Comparison of ENCODE assay signal across 11 cellular contexts in the genomic region with DNA sequence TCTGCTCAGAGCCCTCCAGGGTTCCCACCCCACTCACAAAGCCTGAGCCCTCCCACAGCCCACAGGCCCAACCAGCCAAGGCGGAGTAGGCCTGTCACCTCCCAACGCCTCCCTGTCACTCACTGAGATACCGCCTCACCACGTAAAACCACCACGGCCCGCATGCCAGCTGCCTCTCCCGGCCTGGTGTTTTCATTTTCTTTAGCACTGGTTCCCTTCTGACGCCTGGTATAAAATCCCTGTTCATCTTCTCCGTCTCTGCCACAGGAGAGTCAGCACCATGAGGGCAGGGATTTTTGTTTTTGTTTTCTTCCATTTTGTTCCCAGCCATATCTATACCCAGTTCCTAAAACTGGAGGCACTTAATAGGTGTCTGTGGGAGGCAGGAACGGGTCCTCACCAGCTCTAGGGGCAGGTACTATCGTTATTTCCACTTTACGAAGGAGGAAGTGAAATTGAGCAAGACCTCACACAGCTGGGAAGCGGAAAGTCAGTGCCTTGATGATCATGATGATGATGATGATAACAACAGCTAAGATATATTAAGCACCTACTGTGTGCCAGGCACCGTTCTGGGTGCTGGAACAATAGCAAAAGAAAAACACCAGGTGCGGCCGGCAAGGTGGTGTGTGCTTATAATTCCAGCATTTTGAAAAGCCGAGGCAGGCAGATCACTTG. TPM values are rescaled to one million over a fixed set of nuclear protein-coding genes. Genes with fewer than 3 reads are reported as not detected.
DNase-seq lines count a peak whose midpoint lies in the region; ATAC-seq and TF ChIP-seq lines count a peak whose summit lies in the region.
"Had no signal": no experiment of that assay in that cellular context is flagged by ENCODE, and none has a peak within 500 bp of the region (broad histone marks: within the 10 kb centered on the region; RNA-seq: fewer than 3 reads in every experiment).

No MANE protein-coding gene starts in this region.

- BruUV-seq in Caco-2 (replicated peaks; lab: Mats Ljungman, UMichigan), result no TSS peak

- H3K9me3 Mint-ChIP-seq in Caco-2 (ENCODE audit: unreplicated experiment) (no peaks in the 10 kb centered on the region), naive B cell (peaks cover 0 to 6% (median 0%) of the 10 kb centered on the region in 7 donors)
- no peaks in the 10 kb centered on the region for H3K9me3 Mint-ChIP-seq in activated T-cell treated with anti-CD3 and anti-CD28 coated beads, Interleukin-2, amount 50 U/mL, for 72 hours

- peaks cover 5% of the 10 kb centered on the region; the same call in 1 of the 2 replicates for H3K9me3 ChIP-seq in Caco-2

- no peaks in the 10 kb centered on the region for H3K36me3 ChIP-seq in Caco-2 (ENCODE audit: control insufficient read depth, insufficient read depth, low read length)
- H3K36me3 ChIP-seq: MG63 had no signal

- H3K4me1 Mint-ChIP-seq in Caco-2 (ENCODE audit: low read depth, unreplicated experiment), result peaks cover 28% of the 10 kb centered on the region
- H3K4me1 Mint-ChIP-seq in naive B cell, result peaks cover 21 to 30% (median 24%) of the 10 kb centered on the region in 3 donors
- peaks cover 5% of the 10 kb centered on the region for H3K4me1 Mint-ChIP-seq in activated T-cell treated with anti-CD3 and anti-CD28 coated beads, Interleukin-2, amount 50 U/mL, for 72 hours (ENCODE audit: low read depth)

- POLR2A ChIA-PET in Caco-2 (lab: Charles Lee), result no interaction called here

- no peak overlapping the region for H3K4me3 ChIP-seq in Caco-2 (ENCODE audit: low read depth, low read length)
- H3K4me3 ChIP-seq: MG63 had no signal

- H3K4me1 ChIP-seq in Caco-2, result peaks cover 37% of the 10 kb centered on the region

- H3K27me3 Mint-ChIP-seq in Caco-2 (ENCODE audit: insufficient read depth, unreplicated experiment) (no peaks in the 10 kb centered on the region), naive B cell (peaks cover 0 to 8% (median 0%) of the 10 kb centered on the region in 3 donors)
- H3K27me3 Mint-ChIP-seq in activated T-cell treated with anti-CD3 and anti-CD28 coated beads, Interleukin-2, amount 50 U/mL, for 72 hours (ENCODE audit: low read depth), result peaks cover 6% of the 10 kb centered on the region

- H3K36me3 Mint-ChIP-seq in Caco-2 (ENCODE audit: insufficient read depth, unreplicated experiment), result no peaks in the 10 kb centered on the region
- H3K36me3 Mint-ChIP-seq in naive B cell, result no peaks in the 10 kb centered on the region
- H3K36me3 Mint-ChIP-seq in activated T-cell treated with anti-CD3 and anti-CD28 coated beads, Interleukin-2, amount 50 U/mL, for 72 hours (ENCODE audit: insufficient read depth in 2 of 2), result no peaks in the 10 kb centered on the region

- ATAC-seq in GM21717 (IDR thresholded peaks at IDR 0.05; ENCODE audit: unreplicated experiment) (peak; percentile 57), naive B cell (ENCODE audit: low read depth in 2 of 2) (peak; percentile 95)
- no peak for ATAC-seq in activated T-cell treated with anti-CD3 and anti-CD28 coated beads, Interleukin-2, amount 50 U/mL, for 72 hours (replicated peaks in 1 of 2)
- ATAC-seq: PC-3 had no signal

- DNase-seq in Caco-2 (no peak), SKM-1 (lab: John Stamatoyannopoulos, UW; ENCODE audit: unreplicated experiment) (peak; percentile 43), naive B cell (peak; percentile 70), SHP77 treated with DMSO at 0.1 percent for 48 hours (lab: John Stamatoyannopoulos, UW) (no peak)
- DNase-seq in activated CD4-positive, alpha-beta T cell treated with anti-CD3 and anti-CD28 coated beads, Interleukin-2, amount 50 U/mL, for 48 hours, result no peak
- DNase-seq in activated T-cell treated with anti-CD3 and anti-CD28 coated beads, Interleukin-2, amount 50 U/mL, for 72 hours, result no peak
- no peak for DNase-seq in stimulated activated CD4-positive, alpha-beta T cell treated with anti-CD3 and anti-CD28 coated beads, Interleukin-2, amount 100 ng/mL, for 24 hours
- DNase-seq: MG63, PC-3 had no signal

- H3K27me3 ChIP-seq in Caco-2 (replicated peaks; ENCODE audit: control insufficient read depth, insufficient read depth, low read length), result no peaks in the 10 kb centered on the region
- H3K27me3 ChIP-seq: MG63 had no signal

- H3K4me3 Mint-ChIP-seq in Caco-2 (ENCODE audit: unreplicated experiment) (no peak overlapping the region), naive B cell (peak overlapping the region; percentile 10 to 93 (median 86))
- H3K4me3 Mint-ChIP-seq in activated T-cell treated with anti-CD3 and anti-CD28 coated beads, Interleukin-2, amount 50 U/mL, for 72 hours, result no peak overlapping the region

- intact Hi-C loops in Caco-2 (cut with micrococcal nuclease; ENCODE audit: unreplicated experiment), result no loop called here

- H3K27ac Mint-ChIP-seq in Caco-2 (ENCODE audit: unreplicated experiment) (peak overlapping the region; percentile 66), naive B cell (peak overlapping the region; percentile 93 to 100 (median 96))
- H3K27ac Mint-ChIP-seq in activated T-cell treated with anti-CD3 and anti-CD28 coated beads, Interleukin-2, amount 50 U/mL, for 72 hours, result no peak overlapping the region

- no peak for TF ChIP-seq CTCF in Caco-2 (IDR thresholded peaks at IDR 0.05; ENCODE audit: insufficient read depth in 1 of 2, low read depth in 1 of 2, low read length in 1 of 2, severe bottlenecking in 1 of 2, unreplicated experiment in 1 of 2)

- CTCF ChIA-PET in Caco-2 (lab: Charles Lee), result no interaction called here

RNA-seq across cellular contexts. Expression of a gene that starts 58.6 kb away (rescaled TPM):
- 8.9 and 10.9 TPM in 2 replicates for total RNA-seq in Caco-2 (2022)
- 1 to 10 TPM in 1 of 6 donors, under 1 TPM in 4, not detected in 1; 0.36 to 1.8 (median 0.73) TPM for polyA plus RNA-seq in naive B cell (ENCODE audit: low read depth in 6 of 6)
- 1 to 10 TPM; 1.3 TPM for total RNA-seq in activated T-cell treated with anti-CD3 and anti-CD28 coated beads, Interleukin-2, amount 50 U/mL, for 72 hours
- total RNA-seq: frontal cortex had no signal

Comparison
In these comparisons a context has a peak if more than half of its experiments do, and no peak if none do; other contexts are left out.
1. DNase-seq: peak in SKM-1 (single experiment) and naive B cell (single experiment); none in Caco-2 (0 of 2), SHP77 treated with DMSO at 0.1 percent for 48 hours (single experiment), activated CD4-positive, alpha-beta T cell treated with anti-CD3 and anti-CD28 coated beads, Interleukin-2, amount 50 U/mL, for 48 hours (0 of 2), activated T-cell treated with anti-CD3 and anti-CD28 coated beads, Interleukin-2, amount 50 U/mL, for 72 hours (0 of 2) and stimulated activated CD4-positive, alpha-beta T cell treated with anti-CD3 and anti-CD28 coated beads, Interleukin-2, amount 100 ng/mL, for 24 hours (0 of 2).
2. H3K4me3 Mint-ChIP-seq: peak in naive B cell (8 of 8); none in Caco-2 (single experiment) and activated T-cell treated with anti-CD3 and anti-CD28 coated beads, Interleukin-2, amount 50 U/mL, for 72 hours (0 of 2).
3. ATAC-seq: peak in GM21717 (single experiment) and naive B cell (2 of 2); none in activated T-cell treated with anti-CD3 and anti-CD28 coated beads, Interleukin-2, amount 50 U/mL, for 72 hours (0 of 2).